8 cellular contexts compared by ENCODE assay signal in the genomic region with DNA sequence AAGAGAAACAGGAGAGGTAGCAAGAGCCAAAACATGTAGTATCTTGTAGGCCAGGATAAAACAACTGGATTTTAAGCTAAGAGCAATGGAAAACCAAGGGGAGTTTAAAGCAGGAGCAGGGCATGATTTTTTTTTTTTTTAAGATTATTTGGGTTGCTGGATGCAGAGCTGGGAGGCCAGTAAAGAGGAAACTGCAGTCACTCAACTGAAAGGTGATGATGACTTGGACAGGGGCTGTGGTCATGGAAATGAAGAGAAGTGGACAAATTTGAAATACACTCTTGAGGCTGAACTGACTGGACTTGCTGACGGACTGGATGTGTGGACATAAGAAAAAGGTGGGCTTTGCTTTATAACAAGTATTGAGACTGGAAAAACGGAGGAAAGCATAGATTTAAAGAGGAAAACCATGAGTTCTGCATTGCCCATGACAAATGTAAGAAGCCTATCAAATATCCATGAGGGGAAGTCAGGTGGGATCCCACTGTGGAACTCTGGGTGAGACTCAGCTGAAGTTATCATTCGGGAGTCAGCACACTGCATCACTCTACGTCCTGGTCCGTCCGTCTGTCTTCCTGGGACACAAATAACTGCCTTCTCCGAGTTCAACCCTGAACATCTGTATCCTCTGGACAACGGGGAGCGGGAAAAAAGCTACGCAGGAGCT. TPM values are rescaled to one million over a fixed set of nuclear protein-coding genes. Genes with fewer than 3 reads are reported as not detected.
DNase-seq lines count a peak whose midpoint lies in the region; ATAC-seq and TF ChIP-seq lines count a peak whose summit lies in the region.

No MANE protein-coding gene starts in this region.

- TF ChIP-seq CTCF in endothelial cell (IDR thresholded peaks at IDR 0.05; ENCODE audit: unreplicated experiment): no peak

- intact Hi-C loops in naive thymus-derived CD4-positive, alpha-beta T cell (cut with micrococcal nuclease): loop anchor here (1.0 to 5.0 kb wide), 16 partner anchors 33 to 1515 kb away; a partner anchor contains a TSS

- peak; percentile 47 for DNase-seq in RKO (ENCODE audit: low spot score)
- DNase-seq in endothelial cell (ENCODE audit: low spot score): no peak
- no peak for DNase-seq in naive thymus-derived CD4-positive, alpha-beta T cell
- DNase-seq in activated gamma-delta T cell (lab: John Stamatoyannopoulos, UW): no peak
- DNase-seq in dedifferentiated amniotic fluid mesenchymal stem cell (ENCODE audit: extremely low spot score): no peak
- no peak for DNase-seq in germinal center (ENCODE audit: low spot score)

- peak overlapping the region; percentile 89 for H3K27ac Mint-ChIP-seq in endothelial cell (ENCODE audit: unreplicated experiment)
- peak overlapping the region; percentile 96 to 100 (median 98) for H3K27ac Mint-ChIP-seq in naive thymus-derived CD4-positive, alpha-beta T cell

- peaks cover 6% of the 10 kb centered on the region for H3K36me3 Mint-ChIP-seq in endothelial cell (ENCODE audit: low read depth, unreplicated experiment)
- H3K36me3 Mint-ChIP-seq in naive thymus-derived CD4-positive, alpha-beta T cell: peaks cover 0 to 35% (median 16%) of the 10 kb centered on the region in 5 donors

- POLR2A ChIA-PET in naive thymus-derived CD4-positive, alpha-beta T cell (lab: Charles Lee): interaction anchor here (0.6 to 3.8 kb wide), 20 partner anchors 7 to 1336 kb away, joined by 3 to 92 read pairs (median 6); a partner anchor contains a TSS

- peak overlapping the region; percentile 93 for H3K4me3 Mint-ChIP-seq in endothelial cell (ENCODE audit: unreplicated experiment)
- peak overlapping the region; percentile 94 to 100 (median 98) for H3K4me3 Mint-ChIP-seq in naive thymus-derived CD4-positive, alpha-beta T cell

- H3K27me3 Mint-ChIP-seq in endothelial cell (ENCODE audit: unreplicated experiment): peaks cover 12% of the 10 kb centered on the region
- H3K27me3 Mint-ChIP-seq in naive thymus-derived CD4-positive, alpha-beta T cell: peaks cover 0 to 2% (median 0%) of the 10 kb centered on the region in 5 donors

- peak overlapping the region; percentile 99 for H3K27ac ChIP-seq in naive thymus-derived CD4-positive, alpha-beta T cell (ENCODE audit: low read depth, low read length)

- H3K9me3 ChIP-seq in naive thymus-derived CD4-positive, alpha-beta T cell (ENCODE audit: control insufficient read depth in 2 of 3, low read length in 3 of 3): no peaks in the 10 kb centered on the region

- H3K4me1 Mint-ChIP-seq in endothelial cell (ENCODE audit: unreplicated experiment): peaks cover 42% of the 10 kb centered on the region
- peaks cover 40 to 85% (median 81%) of the 10 kb centered on the region in 7 donors for H3K4me1 Mint-ChIP-seq in naive thymus-derived CD4-positive, alpha-beta T cell

- CTCF ChIA-PET in naive thymus-derived CD4-positive, alpha-beta T cell (lab: Charles Lee): interaction anchor here (0.6 to 1.2 kb wide), 2 partner anchors 26 to 521 kb away, joined by 3 to 5 read pairs; no protein-coding TSS in a partner anchor

- peak overlapping the region; percentile 68 for H3K4me3 ChIP-seq in naive thymus-derived CD4-positive, alpha-beta T cell (ENCODE audit: low read length)

- peaks cover 40 to 54% of the 10 kb centered on the region in 2 donors for H3K4me1 ChIP-seq in naive thymus-derived CD4-positive, alpha-beta T cell (ENCODE audit: control insufficient read depth in 2 of 2, insufficient read depth in 2 of 2, low read length in 2 of 2)

- H3K27me3 ChIP-seq in naive thymus-derived CD4-positive, alpha-beta T cell (ENCODE audit: control insufficient read depth in 2 of 2, insufficient read depth in 2 of 2, low read length in 2 of 2): no peaks in the 10 kb centered on the region

- H3K9me3 Mint-ChIP-seq in endothelial cell (ENCODE audit: unreplicated experiment): no peaks in the 10 kb centered on the region
- H3K9me3 Mint-ChIP-seq in naive thymus-derived CD4-positive, alpha-beta T cell: peaks cover 0 to 3% (median 0%) of the 10 kb centered on the region in 11 donors

- ATAC-seq in GM18502 (IDR thresholded peaks at IDR 0.05; ENCODE audit: poor library complexity, unreplicated experiment) (peak; percentile 9), HG02610 (IDR thresholded peaks at IDR 0.05; ENCODE audit: unreplicated experiment) (peak; percentile 2)
- peak; percentile 1 for ATAC-seq in naive thymus-derived CD4-positive, alpha-beta T cell

- peaks cover 0 to 19% (median 9%) of the 10 kb centered on the region in 3 experiments for H3K36me3 ChIP-seq in naive thymus-derived CD4-positive, alpha-beta T cell (ENCODE audit: control insufficient read depth in 2 of 3, insufficient read depth in 3 of 3, low read length in 3 of 3)

RNA-seq across cellular contexts. Expression of a gene that starts 0.7 kb away (rescaled TPM):
- 35.6 TPM for total RNA-seq in endothelial cell (ENCODE audit: unreplicated experiment)
- total RNA-seq in naive thymus-derived CD4-positive, alpha-beta T cell: 10 to 100 TPM; 56.3 to 94.8 (median 78.1) TPM
- 10 to 100 TPM; 50.0 to 54.2 TPM for polyA plus RNA-seq in naive thymus-derived CD4-positive, alpha-beta T cell

RNA-seq across cellular contexts. Expression of a gene that starts 0.9 kb away (rescaled TPM):
- 14.7 TPM for total RNA-seq in endothelial cell (ENCODE audit: unreplicated experiment)
- total RNA-seq in naive thymus-derived CD4-positive, alpha-beta T cell: 10 to 100 TPM in 1 of 5 experiments, 1 to 10 TPM in 4; 6.0 to 14.1 (median 8.0) TPM
- 10 to 100 TPM; 10.5 to 26.2 TPM for polyA plus RNA-seq in naive thymus-derived CD4-positive, alpha-beta T cell

RNA-seq across cellular contexts. Expression of a gene that starts 52.9 kb away (rescaled TPM):
- 31.9 TPM for total RNA-seq in endothelial cell (ENCODE audit: unreplicated experiment)
- 10 to 100 TPM; 30.1 to 54.8 (median 46.5) TPM for total RNA-seq in naive thymus-derived CD4-positive, alpha-beta T cell
- 10 to 100 TPM; 55.6 to 55.8 TPM for polyA plus RNA-seq in naive thymus-derived CD4-positive, alpha-beta T cell

RNA-seq across cellular contexts. Expression of a gene that starts 53.0 kb away (rescaled TPM):
- 11.1 TPM for total RNA-seq in endothelial cell (ENCODE audit: unreplicated experiment)
- total RNA-seq in naive thymus-derived CD4-positive, alpha-beta T cell: 10 to 100 TPM in 1 of 5 experiments, 1 to 10 TPM in 4; 3.3 to 14.1 (median 8.4) TPM
- 10 to 100 TPM in 1 of 2 donors, 1 to 10 TPM in 1; 9.8 to 12.6 TPM for polyA plus RNA-seq in naive thymus-derived CD4-positive, alpha-beta T cell
